Comparison of ENCODE assay signal across 8 cellular contexts in the genomic region with DNA sequence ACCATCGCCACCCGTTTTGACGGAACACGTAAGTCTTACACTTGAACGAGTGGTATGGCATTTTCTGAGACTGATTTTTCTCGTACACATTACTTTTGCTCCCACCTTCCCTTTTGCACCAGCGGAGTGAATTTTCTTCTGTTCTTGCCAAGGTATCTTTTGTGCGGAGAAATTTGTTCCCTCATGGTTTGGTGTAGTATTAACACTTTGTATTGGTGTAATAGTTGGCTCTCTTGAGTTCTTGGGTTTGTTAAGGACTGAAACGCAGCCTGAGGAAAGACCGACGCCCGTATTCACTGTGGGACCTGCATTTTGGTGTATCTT. TPM values are rescaled to one million over a fixed set of nuclear protein-coding genes. Genes with fewer than 3 reads are reported as not detected.
DNase-seq lines count a peak whose midpoint lies in the region; ATAC-seq and TF ChIP-seq lines count a peak whose summit lies in the region.

No MANE protein-coding gene starts in this region.

- no peaks in the 10 kb centered on the region for H3K36me3 Mint-ChIP-seq in nephron progenitor cell (ENCODE audit: low read depth)

- no peaks in the 10 kb centered on the region for H3K27me3 ChIP-seq in BE2C
- H3K27me3 ChIP-seq in HUES6 (ENCODE audit: control insufficient read depth, insufficient read depth, low read length) = peaks cover 15% of the 10 kb centered on the region

- peak overlapping the region; percentile 17 for H3K9ac ChIP-seq in HUES6 (ENCODE audit: low read length)

- H3K36me3 ChIP-seq in BE2C (no peaks in the 10 kb centered on the region), HUES6 (ENCODE audit: control insufficient read depth, insufficient read depth, low read length) (no peaks in the 10 kb centered on the region)

- no peak overlapping the region for H3K27ac Mint-ChIP-seq in nephron progenitor cell

- peak overlapping the region; percentile 83 for H3K4me3 Mint-ChIP-seq in nephron progenitor cell

- H3K27me3 Mint-ChIP-seq in nephron progenitor cell (ENCODE audit: low read depth, poor library complexity) = peaks cover 37% of the 10 kb centered on the region

- H3K9me3 ChIP-seq in BE2C (no peaks in the 10 kb centered on the region), HUES6 (ENCODE audit: control insufficient read depth, insufficient read depth, low read depth, low read length) (no peaks in the 10 kb centered on the region)

- peaks cover 7% of the 10 kb centered on the region for H3K9me3 Mint-ChIP-seq in nephron progenitor cell

- TF ChIP-seq CTCF in BE2C (IDR thresholded peaks at IDR 0.05; ENCODE audit: low read depth, low read length) (no peak), nephron progenitor cell (IDR thresholded peaks at IDR 0.05) (no peak)

- H3K27ac ChIP-seq in HUES6 (ENCODE audit: low read depth, low read length) (no peak overlapping the region), cingulate gyrus (ENCODE audit: low read depth, low read length) (peak overlapping the region; percentile 91)

- no peak for DNase-seq in BE2C
- DNase-seq in nephron progenitor cell = no peak
- no peak for DNase-seq in hippocampal formation (lab: John Stamatoyannopoulos, UW)
- DNase-seq in NCI-H2227 (lab: John Stamatoyannopoulos, UW; ENCODE audit: unreplicated experiment) = no peak
- no peak for DNase-seq in UCSD-AML1 (lab: John Stamatoyannopoulos, UW; ENCODE audit: unreplicated experiment)

- H3K4me3 ChIP-seq in BE2C (ENCODE audit: low read depth, low read length) = peak overlapping the region; percentile 88
- H3K4me3 ChIP-seq in HUES6 (ENCODE audit: low read depth, low read length) = peak overlapping the region; percentile 95

- no peak for ATAC-seq in GM18870 (IDR thresholded peaks at IDR 0.05; ENCODE audit: unreplicated experiment)

- H3K4me1 Mint-ChIP-seq in nephron progenitor cell = peaks cover 17% of the 10 kb centered on the region

- H3K4me1 ChIP-seq in BE2C = no peaks in the 10 kb centered on the region
- no peaks in the 10 kb centered on the region for H3K4me1 ChIP-seq in HUES6 (ENCODE audit: control insufficient read depth, insufficient read depth, low read length)

RNA-seq across cellular contexts. Expression of a gene that starts 0.4 kb away (rescaled TPM):
- 5.6 TPM for polyA plus RNA-seq in BE2C (2012; ENCODE audit: insufficient read depth, insufficient read length, low read depth)
